In the genomic region with DNA sequence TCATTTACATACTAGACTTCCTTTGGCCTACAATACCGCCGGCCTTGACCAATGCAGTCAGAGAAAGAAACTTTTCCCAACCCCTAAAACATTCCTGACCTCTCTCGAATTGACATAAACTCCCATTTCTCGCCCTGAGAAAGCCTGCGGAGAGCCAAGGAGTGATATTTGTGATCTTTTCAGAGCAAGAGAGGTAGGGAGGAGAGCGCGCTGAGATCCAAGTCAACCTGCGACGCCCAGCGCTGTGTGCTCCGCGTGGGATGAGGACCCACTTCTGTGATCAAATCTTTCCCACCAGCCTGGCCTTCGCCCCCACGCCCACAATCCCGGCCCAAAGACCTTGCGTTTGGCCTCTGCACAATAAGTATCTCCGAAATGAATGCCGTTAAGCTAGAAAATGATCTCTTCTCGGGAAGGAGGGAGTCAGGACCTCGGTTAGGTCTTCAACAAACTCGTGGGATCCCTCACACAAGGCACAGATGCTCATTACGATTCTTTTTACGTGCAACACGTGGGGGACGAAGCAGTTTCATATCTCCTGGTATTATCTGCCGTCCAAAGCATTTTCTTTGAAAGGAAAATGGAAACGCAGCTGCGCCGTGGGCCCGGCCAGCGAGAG, we compare ENCODE assay signal across 15 cellular contexts. TPM values are rescaled to one million over a fixed set of nuclear protein-coding genes. Genes with fewer than 3 reads are reported as not detected.
DNase-seq lines count a peak whose midpoint lies in the region; FAIRE-seq and TF ChIP-seq lines count a peak whose summit lies in the region.
"Had no signal": no experiment of that assay in that cellular context is flagged by ENCODE, and none has a peak within 500 bp of the region (broad histone marks: within the 10 kb centered on the region; RNA-seq: fewer than 3 reads in every experiment).

No MANE protein-coding gene starts in this region.

- peaks cover 16% of the 10 kb centered on the region for H3K4me1 ChIP-seq in BLaER1

- peaks cover 65% of the 10 kb centered on the region for H3K27me3 ChIP-seq in BLaER1

- H3K27ac ChIP-seq in BLaER1, result no peak overlapping the region
- H3K27ac ChIP-seq: adrenal gland had no signal

- FAIRE-seq in GM12892 (lab: Jason Lieb, UNC), result no peak
- FAIRE-seq: small intestine, TTC549 had no signal

- peaks cover 82% of the 10 kb centered on the region for H3K27me3 Mint-ChIP-seq in progenitor cell of endocrine pancreas

- H3K9me3 ChIP-seq in BLaER1, result peaks cover 10% of the 10 kb centered on the region
- no peaks in the 10 kb centered on the region for H3K9me3 ChIP-seq in iPS-18c (ENCODE audit: control insufficient read depth, insufficient read depth, low read length)
- H3K9me3 ChIP-seq: adrenal gland had no signal

- TF ChIP-seq CTCF in astrocyte of the cerebellum (IDR thresholded peaks at IDR 0.05; ENCODE audit: low read depth, low read length, missing control alignments) (no peak), progenitor cell of endocrine pancreas (IDR thresholded peaks at IDR 0.05; ENCODE audit: unreplicated experiment) (no peak)

- DNase-seq in astrocyte of the cerebellum (ENCODE audit: low read depth), result no peak
- no peak for DNase-seq in progenitor cell of endocrine pancreas (ENCODE audit: low spot score, unreplicated experiment)
- DNase-seq in NCI-H1930 (lab: John Stamatoyannopoulos, UW), result no peak
- DNase-seq in G401 (ENCODE audit: low spot score), result no peak
- no peak for DNase-seq in GM12892 (ENCODE audit: insufficient read length)
- DNase-seq in hippocampal formation (lab: John Stamatoyannopoulos, UW), result no peak
- DNase-seq: effector CD8-positive, alpha-beta T cell; NCI-H1105 treated with DMSO at 0.1 percent for 48 hours; NCI-H526 treated with DMSO at 0.1 percent for 48 hours; small intestine had no signal

- H3K36me3 Mint-ChIP-seq in progenitor cell of endocrine pancreas (ENCODE audit: insufficient read depth), result no peaks in the 10 kb centered on the region

- peaks cover 47% of the 10 kb centered on the region for H4K20me1 ChIP-seq in BLaER1

- no peaks in the 10 kb centered on the region for H3K9me3 Mint-ChIP-seq in progenitor cell of endocrine pancreas (ENCODE audit: low read depth)

- in situ Hi-C loops in astrocyte of the cerebellum (cut with HindIII; ENCODE audit: low sequenced_read_pairs), result no loop called here
- in situ Hi-C loops in G401 (cut with HindIII; ENCODE audit: low sequenced_read_pairs), result no loop called here

- peaks cover 12% of the 10 kb centered on the region for H3K4me1 Mint-ChIP-seq in progenitor cell of endocrine pancreas (ENCODE audit: low read depth)

- H3K27ac Mint-ChIP-seq in progenitor cell of endocrine pancreas, result peak overlapping the region; percentile 26

- peak overlapping the region; percentile 45; the same call in 1 of the 2 replicates for H3K4me3 ChIP-seq in BLaER1
- peak overlapping the region; percentile 53 for H3K4me3 ChIP-seq in astrocyte of the cerebellum (ENCODE audit: low read depth, low read length)
- H3K4me3 ChIP-seq in iPS-18c (ENCODE audit: insufficient read depth, low read depth, low read length), result peak overlapping the region; percentile 61

- H3K36me3 ChIP-seq in BLaER1, result no peaks in the 10 kb centered on the region
- H3K36me3 ChIP-seq: adrenal gland had no signal

- peak overlapping the region; percentile 73 for H3K4me3 Mint-ChIP-seq in progenitor cell of endocrine pancreas (ENCODE audit: low read depth)

- no peak overlapping the region for H3K9ac ChIP-seq in BLaER1

- no peak for TF ChIP-seq POLR2A in GM12892 (IDR thresholded peaks at IDR 0.05; ENCODE audit: low read depth, low read length)

- peak overlapping the region; percentile 67 for H3K4me2 ChIP-seq in BLaER1

RNA-seq across cellular contexts. Expression of a gene that starts 6.3 kb away (rescaled TPM):
- total RNA-seq in progenitor cell of endocrine pancreas, result 5.2 and 6.1 TPM in 2 replicates
- not detected in 2 replicates for total RNA-seq in G401 (2014; rRNA removed; shearing (Covaris generic))
- 0.06 TPM for polyA plus RNA-seq in GM12892 (2012; ENCODE audit: missing spikeins)
- polyA plus RNA-seq: AG04450 had no signal
